In the genomic region with DNA sequence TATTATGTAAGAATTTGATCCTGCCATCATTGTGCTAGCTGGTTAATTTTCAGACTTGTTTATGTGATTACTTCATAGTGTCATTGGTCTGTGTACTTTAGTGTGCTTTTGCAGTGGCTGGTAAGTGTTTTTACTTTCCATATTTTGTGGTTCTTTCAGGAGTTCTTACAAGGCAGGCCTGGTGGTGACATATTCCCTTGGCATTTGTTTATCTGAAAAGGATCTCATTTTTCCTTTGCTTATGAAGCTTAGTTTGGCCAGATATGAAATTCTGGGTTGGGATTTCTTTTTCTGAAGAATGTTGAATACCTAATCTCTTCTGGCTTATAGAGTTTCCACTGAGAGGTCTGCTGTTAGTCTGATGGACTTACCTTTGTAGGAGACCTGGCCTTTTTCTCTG, we compare ENCODE assay signal across 18 cellular contexts.
DNase-seq lines count a peak whose midpoint lies in the region; ATAC-seq and TF ChIP-seq lines count a peak whose summit lies in the region.
"Had no signal": no experiment of that assay in that cellular context is flagged by ENCODE, and none has a peak within 500 bp of the region (broad histone marks: within the 10 kb centered on the region; RNA-seq: fewer than 3 reads in every experiment).

No MANE protein-coding gene starts in this region.

- H3K27me3 Mint-ChIP-seq in H9 (ENCODE audit: low read depth): no peaks in the 10 kb centered on the region

- H3K4me1 Mint-ChIP-seq in H9: peaks cover 21 to 24% of the 10 kb centered on the region in 2 experiments

- no peaks in the 10 kb centered on the region for H3K9me2 ChIP-seq in SK-N-SH

- no peaks in the 10 kb centered on the region for H3K36me3 ChIP-seq in SK-N-SH (replicated peaks in 1 of 2; ENCODE audit: control insufficient read depth in 1 of 2, insufficient read depth in 2 of 2, low read length in 1 of 2)
- H3K36me3 ChIP-seq: BLaER1, HAP-1, MG63 had no signal

- no peak for TF ChIP-seq RAD21 in SK-N-SH (IDR thresholded peaks at IDR 0.05; ENCODE audit: low read length)

- H3K56ac ChIP-seq in H9 (ENCODE audit: insufficient read length, low read depth, low read length): no peak overlapping the region

- no peak overlapping the region for H3K4ac ChIP-seq in H9 (ENCODE audit: low read depth, low read length)

- DNase-seq in ELR (ENCODE audit: low read depth) (peak; percentile 1), SK-N-SH (no peak), choroid plexus epithelial cell (ENCODE audit: low read depth) (peak; percentile 37), iris pigment epithelial cell (ENCODE audit: low read depth) (peak; percentile 31), H9 (no peak)
- DNase-seq: ACHN, KG1, MG63, NCI-H1092 treated with DMSO at 0.1 percent for 48 hours, NCI-H1694 treated with DMSO at 0.1 percent for 48 hours, NCI-H2171, NCI-H774 had no signal

- H2BK20ac ChIP-seq in H9 (ENCODE audit: low read depth, low read length, poor library complexity, severe bottlenecking): no peak overlapping the region

- ATAC-seq in HG03378 (IDR thresholded peaks at IDR 0.05; ENCODE audit: unreplicated experiment): no peak
- ATAC-seq in GM18870 (IDR thresholded peaks at IDR 0.05; ENCODE audit: unreplicated experiment): no peak
- ATAC-seq in HG02759 (IDR thresholded peaks at IDR 0.05; ENCODE audit: unreplicated experiment): no peak

- H3K23ac ChIP-seq in H9 (ENCODE audit: insufficient read length, low read depth, low read length): no peak overlapping the region

- H3K9ac ChIP-seq in SK-N-SH (no peak overlapping the region), H9 (ENCODE audit: extremely low read depth, insufficient read length, low read length) (no peak overlapping the region)
- H3K9ac ChIP-seq: BLaER1 had no signal

- H4K5ac ChIP-seq in H9 (ENCODE audit: insufficient read length, low read depth, low read length): no peak overlapping the region

- TF ChIP-seq CTCF in SK-N-SH (IDR thresholded peaks at IDR 0.05) (no peak), choroid plexus epithelial cell (conservative IDR thresholded peaks at IDR 0.05; ENCODE audit: low read depth, low read length) (no peak), H9 (conservative IDR thresholded peaks at IDR 0.05) (no peak)

- H2BK15ac ChIP-seq in H9 (ENCODE audit: low read depth, low read length): no peak overlapping the region

- H3K4me3 Mint-ChIP-seq in H9: no peak overlapping the region

- POLR2A ChIA-PET in SK-N-SH (lab: Yijun Ruan, JAX): no interaction called here

- H3T11ph ChIP-seq in H9 (ENCODE audit: low read length): no peak overlapping the region

- H3K14ac ChIP-seq in H9 (ENCODE audit: insufficient read depth, low read length): no peak overlapping the region

- H3K79me1 ChIP-seq in H9 (ENCODE audit: insufficient read depth, low read depth, low read length, poor library complexity, severe bottlenecking): no peaks in the 10 kb centered on the region

- no peak overlapping the region for H2BK5ac ChIP-seq in H9 (ENCODE audit: insufficient read length, low read length)

- no peak overlapping the region for H3K18ac ChIP-seq in H9 (ENCODE audit: insufficient read length, low read depth, low read length)

- peaks cover 0 to 13% (median 6%) of the 10 kb centered on the region in 3 experiments; a peak in 5 of 7 replicates for H3K36me3 Mint-ChIP-seq in H9 (ENCODE audit: insufficient read depth in 1 of 3, low read depth in 3 of 3)

- no peaks in the 10 kb centered on the region for H4K20me1 ChIP-seq in SK-N-SH (ENCODE audit: insufficient read depth)
- no peaks in the 10 kb centered on the region for H4K20me1 ChIP-seq in H9 (ENCODE audit: control insufficient read depth, insufficient read depth, insufficient read length)
- H4K20me1 ChIP-seq: BLaER1 had no signal

- H3K9me3 ChIP-seq in SK-N-SH (no peaks in the 10 kb centered on the region), H9 (ENCODE audit: control insufficient read depth, low read depth, low read length) (no peaks in the 10 kb centered on the region)
- H3K9me3 ChIP-seq: HAP-1, MG63 had no signal

- H2BK120ac ChIP-seq in H9 (ENCODE audit: low read depth, low read length, poor library complexity, severe bottlenecking): no peak overlapping the region

- H3K27me3 ChIP-seq in SK-N-SH (ENCODE audit: insufficient read depth) (no peaks in the 10 kb centered on the region), H9 (ENCODE audit: insufficient read depth, low read length) (no peaks in the 10 kb centered on the region)
- H3K27me3 ChIP-seq: BLaER1, MG63 had no signal

- H3K27ac ChIP-seq in SK-N-SH (ENCODE audit: low read depth in 2 of 2, low read length in 1 of 2): no peak overlapping the region
- no peak overlapping the region for H3K27ac ChIP-seq in H9 (ENCODE audit: insufficient read length, low read depth, low read length)
- H3K27ac ChIP-seq: BLaER1, HL-60 had no signal

- CTCF ChIA-PET in SK-N-SH (lab: Yijun Ruan, JAX): interaction anchor here (0.7 kb wide), 1 partner anchor 54 kb away, joined by 3 read pairs; no protein-coding TSS in a partner anchor

- H2AFZ ChIP-seq in SK-N-SH (ENCODE audit: low read depth) (no peak overlapping the region), H9 (ENCODE audit: low read length) (no peak overlapping the region)

- no peak overlapping the region for H2BK12ac ChIP-seq in H9 (ENCODE audit: insufficient read length, low read depth, low read length)

- H2AK5ac ChIP-seq in H9 (ENCODE audit: insufficient read length, low read length): no peak overlapping the region

- H3K4me2 ChIP-seq in SK-N-SH (no peak overlapping the region), H9 (ENCODE audit: insufficient read depth, insufficient read length, low read length) (no peak overlapping the region)
- H3K4me2 ChIP-seq: BLaER1 had no signal

- H3K9me3 Mint-ChIP-seq in H9: peaks cover 6 to 8% of the 10 kb centered on the region in 2 experiments; a peak in 2 of 5 replicates

- H3F3A ChIP-seq in SK-N-SH (replicated peaks; ENCODE audit: insufficient read depth): peaks cover 9% of the 10 kb centered on the region

- no peak overlapping the region for H3K4me3 ChIP-seq in SK-N-SH (ENCODE audit: low read depth in 2 of 2, low read length in 1 of 2)
- H3K4me3 ChIP-seq in choroid plexus epithelial cell (ENCODE audit: low read depth, low read length): no peak overlapping the region
- H3K4me3 ChIP-seq: BLaER1, HAP-1, MG63 had no signal

- H4K8ac ChIP-seq in H9 (replicated peaks; ENCODE audit: insufficient read length, low read depth, low read length): no peak overlapping the region

- H3K23me2 ChIP-seq in H9 (ENCODE audit: insufficient read length, low read depth, low read length, poor library complexity, severe bottlenecking): no peaks in the 10 kb centered on the region

- no peak overlapping the region for H3K27ac Mint-ChIP-seq in H9

- H4K91ac ChIP-seq in H9 (ENCODE audit: insufficient read length, low read depth, low read length): no peak overlapping the region

- no peaks in the 10 kb centered on the region for H3K79me2 ChIP-seq in SK-N-SH (ENCODE audit: insufficient read depth)
- H3K79me2 ChIP-seq in H9 (ENCODE audit: insufficient read depth, low read length): no peaks in the 10 kb centered on the region

- H3K4me1 ChIP-seq in SK-N-SH (ENCODE audit: control insufficient read depth in 1 of 2, insufficient read depth in 2 of 2, low read depth in 1 of 2, low read length in 1 of 2) (no peaks in the 10 kb centered on the region; a peak in 1 of 4 replicates), H9 (ENCODE audit: insufficient read depth, low read length) (peaks cover 3% of the 10 kb centered on the region; the same call in 1 of the 2 replicates)
- H3K4me1 ChIP-seq: BLaER1, HAP-1 had no signal

- peak in 1 of 2 experiments; percentile 59; a peak in 1 of 4 replicates for TF ChIP-seq EP300 in SK-N-SH (IDR thresholded peaks at IDR 0.05; ENCODE audit: borderline replicate concordance in 1 of 2, low read depth in 1 of 2, low read length in 1 of 2)

TF ChIP-seq in SK-N-SH, 30 proteins besides CTCF, POLR2A, EP300 and RAD21 (continues in another document):
- TF ChIP-seq TEAD4 (IDR thresholded peaks at IDR 0.05; ENCODE audit: borderline replicate concordance, insufficient read depth) (peak; percentile 61; the same call in 1 of the 2 replicates), RXRA (IDR thresholded peaks at IDR 0.05; ENCODE audit: borderline replicate concordance, low read depth) (0 out of 2 replicates have a peak, but pooled peaks have one; percentile 11), JUND (IDR thresholded peaks at IDR 0.05) (peak; percentile 79), FOXM1 (IDR thresholded peaks at IDR 0.05; ENCODE audit: low read depth) (no peak), TCF12 (IDR thresholded peaks at IDR 0.05) (peak; percentile 68), NFIC (IDR thresholded peaks at IDR 0.05; ENCODE audit: borderline replicate concordance) (peak; percentile 49; the same call in 1 of the 2 replicates), NRF1 (IDR thresholded peaks at IDR 0.05; ENCODE audit: low read depth, low read length) (no peak)
- TF ChIP-seq, protein P1, sequence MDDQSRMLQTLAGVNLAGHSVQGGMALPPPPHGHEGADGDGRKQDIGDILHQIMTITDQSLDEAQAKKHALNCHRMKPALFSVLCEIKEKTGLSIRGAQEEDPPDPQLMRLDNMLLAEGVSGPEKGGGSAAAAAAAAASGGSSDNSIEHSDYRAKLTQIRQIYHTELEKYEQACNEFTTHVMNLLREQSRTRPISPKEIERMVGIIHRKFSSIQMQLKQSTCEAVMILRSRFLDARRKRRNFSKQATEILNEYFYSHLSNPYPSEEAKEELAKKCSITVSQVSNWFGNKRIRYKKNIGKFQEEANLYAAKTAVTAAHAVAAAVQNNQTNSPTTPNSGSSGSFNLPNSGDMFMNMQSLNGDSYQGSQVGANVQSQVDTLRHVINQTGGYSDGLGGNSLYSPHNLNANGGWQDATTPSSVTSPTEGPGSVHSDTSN (IDR thresholded peaks at IDR 0.05): peak; percentile 49
- TF ChIP-seq, protein P2, sequence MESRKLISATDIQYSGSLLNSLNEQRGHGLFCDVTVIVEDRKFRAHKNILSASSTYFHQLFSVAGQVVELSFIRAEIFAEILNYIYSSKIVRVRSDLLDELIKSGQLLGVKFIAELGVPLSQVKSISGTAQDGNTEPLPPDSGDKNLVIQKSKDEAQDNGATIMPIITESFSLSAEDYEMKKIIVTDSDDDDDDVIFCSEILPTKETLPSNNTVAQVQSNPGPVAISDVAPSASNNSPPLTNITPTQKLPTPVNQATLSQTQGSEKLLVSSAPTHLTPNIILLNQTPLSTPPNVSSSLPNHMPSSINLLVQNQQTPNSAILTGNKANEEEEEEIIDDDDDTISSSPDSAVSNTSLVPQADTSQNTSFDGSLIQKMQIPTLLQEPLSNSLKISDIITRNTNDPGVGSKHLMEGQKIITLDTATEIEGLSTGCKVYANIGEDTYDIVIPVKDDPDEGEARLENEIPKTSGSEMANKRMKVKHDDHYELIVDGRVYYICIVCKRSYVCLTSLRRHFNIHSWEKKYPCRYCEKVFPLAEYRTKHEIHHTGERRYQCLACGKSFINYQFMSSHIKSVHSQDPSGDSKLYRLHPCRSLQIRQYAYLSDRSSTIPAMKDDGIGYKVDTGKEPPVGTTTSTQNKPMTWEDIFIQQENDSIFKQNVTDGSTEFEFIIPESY (IDR thresholded peaks at IDR 0.05; ENCODE audit: borderline replicate concordance, low read depth): 0 out of 2 replicates have a peak, but pooled peaks have one; percentile 23

Comparison
In these comparisons a context has a peak if more than half of its experiments do, and no peak if none do; other contexts are left out.
1. DNase-seq: peak in ELR (single experiment), choroid plexus epithelial cell (single experiment) and iris pigment epithelial cell (single experiment); none in SK-N-SH (single experiment) and H9 (single experiment).